16 cellular contexts compared by ENCODE assay signal in the genomic region with DNA sequence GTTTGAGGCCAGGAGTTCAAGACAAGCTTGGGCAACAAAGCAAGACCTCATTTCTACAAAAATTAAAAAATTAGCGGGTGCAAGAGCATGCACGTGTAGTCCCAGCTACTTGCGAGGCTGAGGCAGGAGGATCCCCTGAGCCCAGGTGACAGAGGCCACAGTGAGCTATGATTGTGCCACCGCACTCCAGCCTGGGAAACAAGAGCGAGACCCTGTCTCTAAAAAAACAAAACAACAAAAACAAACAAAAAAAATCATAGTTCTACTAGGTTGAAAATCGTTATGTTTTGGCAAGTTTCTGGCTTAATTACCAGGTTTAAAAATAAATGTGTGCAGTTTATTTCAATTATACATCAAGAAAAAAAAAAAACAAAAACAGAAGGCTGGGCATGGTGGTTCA. TPM values are rescaled to one million over a fixed set of nuclear protein-coding genes. Genes with fewer than 3 reads are reported as not detected.
DNase-seq lines count a peak whose midpoint lies in the region; ATAC-seq and TF ChIP-seq lines count a peak whose summit lies in the region.
"Had no signal": no experiment of that assay in that cellular context is flagged by ENCODE, and none has a peak within 500 bp of the region (broad histone marks: within the 10 kb centered on the region; RNA-seq: fewer than 3 reads in every experiment).

No MANE protein-coding gene starts in this region.

- peak overlapping the region; percentile 98 for H3K4me3 Mint-ChIP-seq in activated CD8-positive, alpha-beta T cell treated with anti-CD3 and anti-CD28 coated beads for 36 hours
- peak overlapping the region in 3 of 5 donors; percentile 7 to 35 (median 34) for H3K4me3 Mint-ChIP-seq in immature natural killer cell

- POLR2A ChIA-PET in activated CD8-positive, alpha-beta T cell treated with anti-CD3 and anti-CD28 coated beads for 36 hours (lab: Charles Lee): interaction anchor here (0.6 to 2.8 kb wide), 4 partner anchors 13 to 1523 kb away, joined by 3 to 14 read pairs (median 4); a partner anchor contains a TSS

- peak overlapping the region; percentile 84 for H3K27ac Mint-ChIP-seq in activated CD8-positive, alpha-beta T cell treated with anti-CD3 and anti-CD28 coated beads for 36 hours
- H3K27ac Mint-ChIP-seq in immature natural killer cell: peak overlapping the region in 5 of 6 donors; percentile 7 to 94 (median 74)

- ATAC-seq in activated CD8-positive, alpha-beta T cell treated with anti-CD3 and anti-CD28 coated beads for 36 hours: no peak
- ATAC-seq in sciatic nerve: no peak
- ATAC-seq: CD8-positive, alpha-beta T cell had no signal

- peaks cover 58% of the 10 kb centered on the region for H3K4me1 Mint-ChIP-seq in activated CD8-positive, alpha-beta T cell treated with anti-CD3 and anti-CD28 coated beads for 36 hours (ENCODE audit: low read depth)
- peaks cover 64 to 80% of the 10 kb centered on the region in 2 donors for H3K4me1 Mint-ChIP-seq in immature natural killer cell

- TF ChIP-seq CTCF in AG10803 (conservative IDR thresholded peaks at IDR 0.05; ENCODE audit: low read length) (no peak), GM12864 (IDR thresholded peaks at IDR 0.05; ENCODE audit: low read depth, low read length, missing control alignments) (no peak)
- no peak for TF ChIP-seq CTCF in activated CD8-positive, alpha-beta T cell treated with anti-CD3 and anti-CD28 coated beads for 36 hours (IDR thresholded peaks at IDR 0.05)

- H3K27ac ChIP-seq in substantia nigra (ENCODE audit: low read depth, low read length, poor library complexity, severe bottlenecking): no peak overlapping the region
- H3K27ac ChIP-seq: coronary artery, suprapubic skin had no signal

- H3K4me3 ChIP-seq in AG10803 (ENCODE audit: low read length) (peak overlapping the region; percentile 7; the same call in 1 of the 2 replicates), GM12864 (ENCODE audit: low read depth, low read length) (peak overlapping the region; percentile 6; the same call in 1 of the 2 replicates)

- intact Hi-C loops in activated CD8-positive, alpha-beta T cell treated with anti-CD3 and anti-CD28 coated beads for 36 hours (cut with micrococcal nuclease): no loop called here
- intact Hi-C loops in sciatic nerve (cut with DNase I): no loop called here

- DNase-seq in AG10803 (ENCODE audit: low read depth) (no peak), GM12864 (ENCODE audit: low read depth) (no peak), immature natural killer cell (no peak), NCI-H1417 (lab: John Stamatoyannopoulos, UW) (no peak), substantia nigra (lab: John Stamatoyannopoulos, UW) (no peak), sciatic nerve (ENCODE audit: low spot score) (no peak)
- no peak for DNase-seq in activated CD8-positive, alpha-beta T cell treated with anti-CD3 and anti-CD28 coated beads for 36 hours
- DNase-seq in stimulated activated naive CD4-positive, alpha-beta T cell (lab: John Stamatoyannopoulos, UW): no peak
- DNase-seq: activated gamma-delta T cell treated with Interleukin-2 at 50 U/mL for 16 hours; CD8-positive, alpha-beta T cell; midbrain; NCI-H226; retina; RPMI8226 had no signal

- CTCF ChIA-PET in activated CD8-positive, alpha-beta T cell treated with anti-CD3 and anti-CD28 coated beads for 36 hours (lab: Charles Lee): interaction anchor here (1.2 to 2.0 kb wide), 2 partner anchors 13 to 41 kb away, joined by 3 to 11 read pairs; no protein-coding TSS in a partner anchor

- no peaks in the 10 kb centered on the region for H3K27me3 Mint-ChIP-seq in activated CD8-positive, alpha-beta T cell treated with anti-CD3 and anti-CD28 coated beads for 36 hours
- H3K27me3 Mint-ChIP-seq in immature natural killer cell (ENCODE audit: low read depth in 3 of 3): peaks cover 9 to 16% (median 10%) of the 10 kb centered on the region in 3 donors

- no peaks in the 10 kb centered on the region for H3K9me3 Mint-ChIP-seq in activated CD8-positive, alpha-beta T cell treated with anti-CD3 and anti-CD28 coated beads for 36 hours
- no peaks in the 10 kb centered on the region for H3K9me3 Mint-ChIP-seq in immature natural killer cell
- H3K9me3 Mint-ChIP-seq: CD8-positive, alpha-beta T cell had no signal

- peaks cover 60% of the 10 kb centered on the region for H3K36me3 Mint-ChIP-seq in activated CD8-positive, alpha-beta T cell treated with anti-CD3 and anti-CD28 coated beads for 36 hours (ENCODE audit: low read depth)
- peaks cover 0 to 13% (median 9%) of the 10 kb centered on the region in 3 donors for H3K36me3 Mint-ChIP-seq in immature natural killer cell

RNA-seq across cellular contexts. Expression of a gene that starts 2.6 kb away (rescaled TPM):
- 100 to 1,000 TPM; 161 to 164 TPM for total RNA-seq in activated CD8-positive, alpha-beta T cell treated with anti-CD3 and anti-CD28 coated beads for 36 hours
- 10 to 100 TPM; 19.9 to 22.9 (median 20.7) TPM for polyA plus RNA-seq in immature natural killer cell
- total RNA-seq in sciatic nerve: 44.8 TPM
